Comparison of ENCODE assay signal across 10 cellular contexts in the genomic region with DNA sequence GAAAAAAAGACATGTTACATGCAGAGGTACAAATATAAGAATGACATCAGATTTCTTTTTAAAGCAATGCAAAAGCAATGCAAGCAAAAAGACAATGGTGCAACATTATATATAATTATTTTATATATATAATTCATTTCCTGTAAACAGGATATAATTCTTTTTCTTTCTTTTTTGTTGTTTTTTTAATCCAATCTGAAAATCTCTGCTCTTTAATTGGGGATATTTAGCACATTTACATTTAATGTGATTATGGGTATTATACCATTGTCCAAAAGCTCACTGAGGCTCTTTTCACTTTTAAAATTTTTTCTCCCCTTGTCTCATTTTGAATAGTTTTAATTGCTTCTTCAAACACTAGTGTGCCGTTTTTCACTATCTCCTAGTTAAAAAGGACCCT.
"Had no signal": no experiment of that assay in that cellular context is flagged by ENCODE, and none has a peak within 500 bp of the region (broad histone marks: within the 10 kb centered on the region; RNA-seq: fewer than 3 reads in every experiment).

No MANE protein-coding gene starts in this region.

- H3K4me3 ChIP-seq: GM23248 had no signal

- H2AFZ ChIP-seq: GM23248 had no signal

- H3K27ac Mint-ChIP-seq: H9, HFFc6 had no signal

- H3K4me2 ChIP-seq: KMS-11 had no signal

- H3K9ac ChIP-seq: GM23248, KMS-11 had no signal

- H3K4me3 Mint-ChIP-seq: H9, HFFc6 had no signal

- DNase-seq: GM23248, GOT3, H9, HCEC 1CT, HFFc6, IMR-90, KBM-7 had no signal

- H3K27ac ChIP-seq: GM23248, HL-60, KMS-11 had no signal

- FAIRE-seq: H54 had no signal
